Comparison of ENCODE assay signal across 1 cellular context in the genomic region with DNA sequence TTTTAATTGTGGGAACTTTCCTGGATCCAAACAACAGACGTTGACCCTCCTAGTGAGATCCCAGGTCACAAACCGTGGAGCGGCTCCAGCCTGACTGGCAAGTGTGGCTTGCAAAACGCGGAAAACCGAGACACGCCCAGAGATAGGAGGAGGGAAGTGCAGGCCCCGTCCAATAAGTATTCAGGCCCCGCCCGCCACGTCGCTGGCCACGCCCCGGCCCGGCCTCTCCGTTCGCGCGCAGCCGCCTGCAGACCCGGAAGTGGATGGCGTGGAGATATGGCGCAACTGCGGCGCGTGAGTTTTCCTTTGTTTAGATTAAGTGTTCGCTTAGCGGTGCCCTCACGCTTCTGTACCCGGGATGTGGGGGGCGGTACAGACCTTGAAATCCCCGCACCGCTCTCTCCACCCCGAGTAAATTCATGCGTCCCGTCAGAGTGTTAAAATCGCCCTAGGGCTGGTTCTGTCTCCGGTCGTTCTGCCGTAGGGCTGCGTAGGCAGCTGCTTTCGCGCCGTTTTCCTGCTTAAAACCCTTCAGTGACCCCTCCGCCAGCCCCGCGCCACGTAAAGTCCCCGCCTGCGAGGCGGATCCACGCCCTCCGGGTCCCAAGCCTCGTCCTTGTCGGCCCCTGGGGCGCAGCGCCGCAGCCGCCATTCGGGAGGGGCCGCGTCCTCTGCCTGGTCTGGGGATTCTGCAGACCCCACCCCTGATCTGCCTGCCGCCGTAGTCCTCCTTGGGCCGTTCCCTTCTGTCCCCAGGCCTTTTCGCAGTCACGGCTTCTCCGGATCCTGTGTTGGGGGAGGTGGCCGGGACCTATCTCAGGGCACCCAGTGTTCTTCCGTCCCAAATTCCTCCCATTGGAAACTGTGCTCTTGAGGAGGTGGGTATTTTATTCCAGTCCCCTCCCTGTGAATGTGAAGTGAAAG.
A peak's percentile ranks its signal among the peaks of the same experiment; 100 is the strongest.
TF ChIP-seq lines count a peak whose summit lies in the region.

A gene (plus strand): TSS at position 250 of the 924 bp plus-strand sequence. CDS start 27 bp downstream, at position 277.

TF ChIP-seq in K562, 482 proteins besides CTCF, POLR2A, EP300 and RAD21 (continued from another document):
- TF ChIP-seq ZNF561 (CRISPR knock-in tag; conservative IDR thresholded peaks at IDR 0.05) (no peak), ZNF830 (CRISPR knock-in tag; IDR thresholded peaks at IDR 0.05) (no peak), ZNF764 (CRISPR knock-in tag; IDR thresholded peaks at IDR 0.05; ENCODE audit: low read depth) (no peak), SIX5 (IDR thresholded peaks at IDR 0.05; ENCODE audit: borderline replicate concordance in 1 of 2, insufficient read depth in 1 of 2, low read depth in 1 of 2, low read length in 2 of 2) (no peak), PCBP1 (IDR thresholded peaks at IDR 0.05; ENCODE audit: low read depth, low read length, poor library complexity, severe bottlenecking) (peak; percentile 60)
- TF ChIP-seq, protein P1, sequence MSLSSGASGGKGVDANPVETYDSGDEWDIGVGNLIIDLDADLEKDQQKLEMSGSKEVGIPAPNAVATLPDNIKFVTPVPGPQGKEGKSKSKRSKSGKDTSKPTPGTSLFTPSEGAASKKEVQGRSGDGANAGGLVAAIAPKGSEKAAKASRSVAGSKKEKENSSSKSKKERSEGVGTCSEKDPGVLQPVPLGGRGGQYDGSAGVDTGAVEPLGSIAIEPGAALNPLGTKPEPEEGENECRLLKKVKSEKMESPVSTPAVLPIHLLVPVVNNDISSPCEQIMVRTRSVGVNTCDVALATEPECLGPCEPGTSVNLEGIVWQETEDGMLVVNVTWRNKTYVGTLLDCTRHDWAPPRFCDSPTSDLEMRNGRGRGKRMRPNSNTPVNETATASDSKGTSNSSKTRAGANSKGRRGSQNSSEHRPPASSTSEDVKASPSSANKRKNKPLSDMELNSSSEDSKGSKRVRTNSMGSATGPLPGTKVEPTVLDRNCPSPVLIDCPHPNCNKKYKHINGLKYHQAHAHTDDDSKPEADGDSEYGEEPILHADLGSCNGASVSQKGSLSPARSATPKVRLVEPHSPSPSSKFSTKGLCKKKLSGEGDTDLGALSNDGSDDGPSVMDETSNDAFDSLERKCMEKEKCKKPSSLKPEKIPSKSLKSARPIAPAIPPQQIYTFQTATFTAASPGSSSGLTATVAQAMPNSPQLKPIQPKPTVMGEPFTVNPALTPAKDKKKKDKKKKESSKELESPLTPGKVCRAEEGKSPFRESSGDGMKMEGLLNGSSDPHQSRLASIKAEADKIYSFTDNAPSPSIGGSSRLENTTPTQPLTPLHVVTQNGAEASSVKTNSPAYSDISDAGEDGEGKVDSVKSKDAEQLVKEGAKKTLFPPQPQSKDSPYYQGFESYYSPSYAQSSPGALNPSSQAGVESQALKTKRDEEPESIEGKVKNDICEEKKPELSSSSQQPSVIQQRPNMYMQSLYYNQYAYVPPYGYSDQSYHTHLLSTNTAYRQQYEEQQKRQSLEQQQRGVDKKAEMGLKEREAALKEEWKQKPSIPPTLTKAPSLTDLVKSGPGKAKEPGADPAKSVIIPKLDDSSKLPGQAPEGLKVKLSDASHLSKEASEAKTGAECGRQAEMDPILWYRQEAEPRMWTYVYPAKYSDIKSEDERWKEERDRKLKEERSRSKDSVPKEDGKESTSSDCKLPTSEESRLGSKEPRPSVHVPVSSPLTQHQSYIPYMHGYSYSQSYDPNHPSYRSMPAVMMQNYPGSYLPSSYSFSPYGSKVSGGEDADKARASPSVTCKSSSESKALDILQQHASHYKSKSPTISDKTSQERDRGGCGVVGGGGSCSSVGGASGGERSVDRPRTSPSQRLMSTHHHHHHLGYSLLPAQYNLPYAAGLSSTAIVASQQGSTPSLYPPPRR (CRISPR knock-in tag; IDR thresholded peaks at IDR 0.05; ENCODE audit: borderline replicate concordance): no peak
- TF ChIP-seq, protein P2, sequence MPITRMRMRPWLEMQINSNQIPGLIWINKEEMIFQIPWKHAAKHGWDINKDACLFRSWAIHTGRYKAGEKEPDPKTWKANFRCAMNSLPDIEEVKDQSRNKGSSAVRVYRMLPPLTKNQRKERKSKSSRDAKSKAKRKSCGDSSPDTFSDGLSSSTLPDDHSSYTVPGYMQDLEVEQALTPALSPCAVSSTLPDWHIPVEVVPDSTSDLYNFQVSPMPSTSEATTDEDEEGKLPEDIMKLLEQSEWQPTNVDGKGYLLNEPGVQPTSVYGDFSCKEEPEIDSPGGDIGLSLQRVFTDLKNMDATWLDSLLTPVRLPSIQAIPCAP (CRISPR knock-in tag; IDR thresholded peaks at IDR 0.05; ENCODE audit: borderline replicate concordance): no peak
